ENCODE assay signal across 1 cellular context in the genomic region with DNA sequence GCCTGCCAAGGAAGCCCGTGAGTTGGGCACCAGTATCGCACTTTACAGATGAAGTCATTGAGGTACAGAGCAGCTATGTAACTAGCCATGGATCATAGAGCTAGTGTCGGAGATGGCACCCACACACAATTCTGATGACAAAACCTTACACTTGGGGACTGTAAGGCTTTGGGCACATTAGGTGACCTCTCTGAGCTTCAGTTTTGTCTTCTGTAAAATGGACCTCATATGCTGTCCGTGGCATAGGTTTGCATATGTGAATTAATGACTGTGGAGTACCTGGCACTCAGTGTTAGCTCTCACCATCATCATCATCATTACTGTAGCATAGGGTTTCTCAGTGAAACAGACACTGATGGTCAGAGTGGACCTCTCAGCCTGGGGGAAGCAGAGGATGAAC.
TF ChIP-seq lines count a peak whose summit lies in the region.

No MANE protein-coding gene starts in this region.

TF ChIP-seq in IMR-90, 13 proteins besides CTCF, POLR2A, EP300 and RAD21:
- no peak for TF ChIP-seq CHD1 (IDR thresholded peaks at IDR 0.05; ENCODE audit: low read depth, low read length)
- no peak for TF ChIP-seq MAZ (IDR thresholded peaks at IDR 0.05; ENCODE audit: borderline replicate concordance, low read depth, low read length)
- TF ChIP-seq BHLHE40 (IDR thresholded peaks at IDR 0.05; ENCODE audit: low read depth, low read length), result no peak
- no peak for TF ChIP-seq MAFK (IDR thresholded peaks at IDR 0.05; ENCODE audit: low read depth, low read length)
- TF ChIP-seq, protein P1, sequence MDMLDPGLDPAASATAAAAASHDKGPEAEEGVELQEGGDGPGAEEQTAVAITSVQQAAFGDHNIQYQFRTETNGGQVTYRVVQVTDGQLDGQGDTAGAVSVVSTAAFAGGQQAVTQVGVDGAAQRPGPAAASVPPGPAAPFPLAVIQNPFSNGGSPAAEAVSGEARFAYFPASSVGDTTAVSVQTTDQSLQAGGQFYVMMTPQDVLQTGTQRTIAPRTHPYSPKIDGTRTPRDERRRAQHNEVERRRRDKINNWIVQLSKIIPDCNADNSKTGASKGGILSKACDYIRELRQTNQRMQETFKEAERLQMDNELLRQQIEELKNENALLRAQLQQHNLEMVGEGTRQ (IDR thresholded peaks at IDR 0.05; ENCODE audit: low read depth, low read length), result no peak
- TF ChIP-seq FOS (IDR thresholded peaks at IDR 0.05; ENCODE audit: low read depth, low read length), result no peak
- no peak for TF ChIP-seq SMC3 (IDR thresholded peaks at IDR 0.05; ENCODE audit: low read depth, low read length)
- no peak for TF ChIP-seq RCOR1 (IDR thresholded peaks at IDR 0.05; ENCODE audit: insufficient replicate concordance, low read length)
- no peak for TF ChIP-seq MXI1 (IDR thresholded peaks at IDR 0.05; ENCODE audit: borderline replicate concordance, low read depth, low read length)
- TF ChIP-seq RFX5 (IDR thresholded peaks at IDR 0.05; ENCODE audit: low read depth, low read length), result no peak
- TF ChIP-seq NFE2L2 (IDR thresholded peaks at IDR 0.05; ENCODE audit: low read depth, low read length), result no peak
- TF ChIP-seq CEBPB (IDR thresholded peaks at IDR 0.05; ENCODE audit: low read depth, low read length), result no peak
